Comparison of ENCODE assay signal across 18 cellular contexts in genomic region chr1:109875874-109876273, GRCh38. TPM values are rescaled to one million over a fixed set of nuclear protein-coding genes. Genes with fewer than 3 reads are reported as not detected.
DNase-seq lines count a peak whose midpoint lies in the region; ATAC-seq, FAIRE-seq and TF ChIP-seq lines count a peak whose summit lies in the region.
"Had no signal": no experiment of that assay in that cellular context is flagged by ENCODE, and none has a peak within 500 bp of the region (broad histone marks: within the 10 kb centered on the region; RNA-seq: fewer than 3 reads in every experiment).

No MANE protein-coding gene starts in this region.

- DNase-seq in activated CD4-positive, CD25-positive, alpha-beta regulatory T cell treated with anti-CD3 and anti-CD28 coated beads, Interleukin-2, amount 50 U/mL, for 72 hours: no peak
- DNase-seq in K562 (ENCODE audit: extremely low read depth in 1 of 4, low spot score in 3 of 4): no peak
- DNase-seq in osteocyte (ENCODE audit: extremely low spot score, unreplicated experiment): no peak
- no peak for DNase-seq in activated CD4-positive, alpha-beta T cell treated with anti-CD3 and anti-CD28 coated beads for 1 hour
- DNase-seq in urothelium cell line (ENCODE audit: low spot score): no peak
- DNase-seq in right cardiac atrium: no peak
- no peak for DNase-seq in NCI-H2227 (lab: John Stamatoyannopoulos, UW; ENCODE audit: unreplicated experiment)
- DNase-seq: DMS79, KG1, NCI-H1048, NCI-H446, PC-3 had no signal

- H3K79me2 ChIP-seq in K562 (ENCODE audit: control insufficient read depth, insufficient read depth, low read length): no peaks in the 10 kb centered on the region

- intact Hi-C loops in K562 (cut with micrococcal nuclease): no loop called here
- intact Hi-C loops in right cardiac atrium (cut with DNase I): no loop called here

- peaks cover 83% of the 10 kb centered on the region for H3K4me1 Mint-ChIP-seq in osteocyte (ENCODE audit: unreplicated experiment)

- no peaks in the 10 kb centered on the region for H3K27me3 Mint-ChIP-seq in osteocyte (ENCODE audit: unreplicated experiment)

- TF ChIP-seq RAD21 in K562 (CRISPR knock-in tag; conservative IDR thresholded peaks at IDR 0.05 in 1 of 2, IDR thresholded peaks at IDR 0.05 in 1 of 2): no peak

- no TSS peak for BruUV-seq in K562 (replicated peaks; lab: Mats Ljungman, UMichigan)

- CTCF ChIA-PET in K562 (lab: Yijun Ruan, JAX; ENCODE audit: low intra/inter-chr PET ratio): no interaction called here

- FAIRE-seq in K562 (lab: Jason Lieb, UNC) (no peak), urothelium cell line (lab: Jason Lieb, UNC) (no peak)
- FAIRE-seq: GM12892 had no signal

- ATAC-seq in activated CD4-positive, CD25-positive, alpha-beta regulatory T cell treated with anti-CD3 and anti-CD28 coated beads, Interleukin-2, amount 50 U/mL, for 24 hours: peak; percentile 9 to 48
- ATAC-seq in K562 (no peak), right cardiac atrium (no peak)
- ATAC-seq: PC-3 had no signal

- no peak overlapping the region for H3K4me3 Mint-ChIP-seq in osteocyte (ENCODE audit: unreplicated experiment)

- TF ChIP-seq EP300 in K562 (IDR thresholded peaks at IDR 0.05; ENCODE audit: low read length): no peak

- H3K27ac ChIP-seq in K562 (ENCODE audit: extremely low read depth, low read depth, low read length) (no peak overlapping the region), right cardiac atrium (ENCODE audit: low read length) (no peak overlapping the region)
- H3K27ac ChIP-seq: 22Rv1; BLaER1 treated with 17β-estradiol and CSF1 and Interleukin-3, amounts not matched to agents 10 nM and 100 nM had no signal

- no peaks in the 10 kb centered on the region for H4K20me1 ChIP-seq in K562 (replicated peaks; ENCODE audit: control insufficient read depth, insufficient read depth, low read length)
- H4K20me1 ChIP-seq: BLaER1 treated with 17β-estradiol and CSF1 and Interleukin-3, amounts not matched to agents 10 nM and 100 nM had no signal

- no peak overlapping the region for H3K9ac ChIP-seq in K562 (ENCODE audit: insufficient read depth in 1 of 2, low read depth in 2 of 2, low read length in 2 of 2)
- H3K9ac ChIP-seq: BLaER1 treated with 17β-estradiol and CSF1 and Interleukin-3, amounts not matched to agents 10 nM and 100 nM had no signal

- H3K9me3 Mint-ChIP-seq in osteocyte (ENCODE audit: unreplicated experiment): no peaks in the 10 kb centered on the region

- H3K36me3 ChIP-seq in K562 (ENCODE audit: control insufficient read depth, insufficient read depth, low read length): no peaks in the 10 kb centered on the region
- H3K36me3 ChIP-seq: BLaER1 treated with 17β-estradiol and CSF1 and Interleukin-3, amounts not matched to agents 10 nM and 100 nM; HAP-1 had no signal

- TF ChIP-seq POLR2A in K562 (conservative IDR thresholded peaks at IDR 0.05): no peak

- H3K4me1 ChIP-seq in K562 (replicated peaks in 1 of 2; ENCODE audit: control insufficient read depth in 2 of 2, insufficient read depth in 2 of 2, low read length in 2 of 2) (peaks cover under 1 to 9% of the 10 kb centered on the region in 2 experiments; a peak in 4 of 5 replicates), right cardiac atrium (ENCODE audit: control insufficient read depth, insufficient read depth, low read length) (no peaks in the 10 kb centered on the region)
- H3K4me1 ChIP-seq: HAP-1 had no signal

- no peaks in the 10 kb centered on the region for H3K9me3 ChIP-seq in K562 (replicated peaks; ENCODE audit: control insufficient read depth, insufficient read depth, low read depth, low read length)
- H3K9me3 ChIP-seq in right cardiac atrium (ENCODE audit: control insufficient read depth, low read length): no peaks in the 10 kb centered on the region
- H3K9me3 ChIP-seq: BLaER1 treated with 17β-estradiol and CSF1 and Interleukin-3, amounts not matched to agents 10 nM and 100 nM; HAP-1 had no signal

- in situ Hi-C loops in K562 (cut with MboI): no loop called here

- peak overlapping the region; percentile 96 for H3K27ac Mint-ChIP-seq in osteocyte (ENCODE audit: unreplicated experiment)

- no peak overlapping the region for H3K4me2 ChIP-seq in K562 (ENCODE audit: insufficient read depth, low read length)

- no peaks in the 10 kb centered on the region for H3K27me3 ChIP-seq in K562 (ENCODE audit: control insufficient read depth in 2 of 2, insufficient read depth in 2 of 2, low read length in 2 of 2)
- H3K27me3 ChIP-seq in right cardiac atrium (ENCODE audit: control insufficient read depth, insufficient read depth): no peaks in the 10 kb centered on the region
- H3K27me3 ChIP-seq: BLaER1 treated with 17β-estradiol and CSF1 and Interleukin-3, amounts not matched to agents 10 nM and 100 nM had no signal

- POLR2A ChIA-PET in K562 (lab: Yijun Ruan, JAX): interaction anchor here (2.0 kb wide), 1 partner anchor 11 kb away, joined by 9 read pairs; no protein-coding TSS in a partner anchor

- no peaks in the 10 kb centered on the region for H3K36me3 Mint-ChIP-seq in osteocyte (ENCODE audit: unreplicated experiment)

- WGBS in K562 (ENCODE audit: insufficient coverage, low coverage, missing lambda C conversion rate): 47% methylated on average over 6 of the region's 6 CpGs
- WGBS in right cardiac atrium: 69% methylated on average over 6 of the region's 6 CpGs

- H3K4me3 ChIP-seq in K562: no peak overlapping the region
- no peak overlapping the region for H3K4me3 ChIP-seq in right cardiac atrium (ENCODE audit: low read length)
- H3K4me3 ChIP-seq: BLaER1 treated with 17β-estradiol and CSF1 and Interleukin-3, amounts not matched to agents 10 nM and 100 nM; HAP-1; SK-N-MC had no signal

- no peaks in the 10 kb centered on the region for H3K9me1 ChIP-seq in K562 (ENCODE audit: control insufficient read depth, insufficient read depth, low read length)

- TF ChIP-seq CTCF in K562 (IDR thresholded peaks at IDR 0.05 in 2 of 3, conservative IDR thresholded peaks at IDR 0.05 in 1 of 3; ENCODE audit: insufficient read depth in 2 of 3, low read depth in 1 of 3, low read length in 3 of 3) (no peak), osteocyte (IDR thresholded peaks at IDR 0.05) (no peak)

- 0 out of 2 replicates have a peak overlapping the region, but pooled peaks have one; percentile 2 for H2AFZ ChIP-seq in K562 (ENCODE audit: low read depth, low read length)

TF ChIP-seq in K562, 482 proteins besides CTCF, POLR2A, EP300 and RAD21:
- TF ChIP-seq SRSF3 (IDR thresholded peaks at IDR 0.05; ENCODE audit: insufficient read depth, low read length): no peak
- no peak for TF ChIP-seq KAT2B (IDR thresholded peaks at IDR 0.05; ENCODE audit: low read depth, low read length)
- no peak for TF ChIP-seq NCOA2 (IDR thresholded peaks at IDR 0.05; ENCODE audit: partially characterized antibody in 2 of 2)
- TF ChIP-seq MAFF (IDR thresholded peaks at IDR 0.05; ENCODE audit: low read length): no peak
- TF ChIP-seq XRCC5 (IDR thresholded peaks at IDR 0.05; ENCODE audit: low read depth, low read length): no peak
- no peak for TF ChIP-seq SAP30 (IDR thresholded peaks at IDR 0.05; ENCODE audit: borderline replicate concordance, insufficient read depth, low read depth, low read length, poor library complexity, severe bottlenecking)
- no peak for TF ChIP-seq CCAR2 (IDR thresholded peaks at IDR 0.05; ENCODE audit: low read depth, low read length)
- no peak for TF ChIP-seq ZNF764 (CRISPR knock-in tag; IDR thresholded peaks at IDR 0.05; ENCODE audit: low read depth)
- no peak for TF ChIP-seq ZNF316 (IDR thresholded peaks at IDR 0.05)
- TF ChIP-seq ZBTB17 (CRISPR knock-in tag; IDR thresholded peaks at IDR 0.05): no peak
- no peak for TF ChIP-seq STAT5A (IDR thresholded peaks at IDR 0.05; ENCODE audit: borderline replicate concordance, low read length)

RNA-seq across cellular contexts. Expression of gene CSF1, which starts 34.8 kb away (rescaled TPM):
- total RNA-seq in K562 (2011; cell fraction: chromatin; rRNA removed; ENCODE audit: low replicate concordance): 11.8 and 30.8 TPM in 2 replicates
- 17.2 and 24.8 TPM in 2 replicates for total RNA-seq in K562 (2011; cell fraction: nucleolus; rRNA removed)
- total RNA-seq in K562 (2011; cell fraction: nucleoplasm; rRNA removed): 16.3 and 18.2 TPM in 2 replicates
- total RNA-seq in K562 (2014; rRNA removed): 2.8 and 5.9 TPM in 2 replicates
- 1.6 TPM in 2 replicates for total RNA-seq in K562 (2014; rRNA removed; fragmentation: Illumina TruSeq; extraction: Trizol)
- total RNA-seq in K562 (2015; rRNA removed; fragmentation: Illumina TruSeq; extraction: Trizol): 2.4 and 3.4 TPM in 2 replicates
- total RNA-seq in K562 (2021): 6.7 and 6.8 TPM in 2 replicates
- polyA plus RNA-seq in K562 (2011; rRNA removed): 6.9 and 11.8 TPM in 2 replicates
- polyA plus RNA-seq in K562 (2011; cell fraction: cytosol; rRNA removed): 4.6 and 12.6 TPM in 2 replicates
- polyA plus RNA-seq in K562 (2011; cell fraction: nucleus; rRNA removed): 12.5 and 39.9 TPM in 2 replicates
- polyA plus RNA-seq in K562 (2012): 4.7 and 8.6 TPM in 2 replicates
- polyA plus RNA-seq in K562 (2014; fragmentation: Illumina TruSeq; extraction: Trizol): 3.8 and 4.8 TPM in 2 replicates
- polyA plus RNA-seq in K562 (2014; fragmentation: Nextera tagmentation; extraction: Ambion mirVana): under 1 TPM; 0.18 to 0.23 TPM
- 2.7 and 4.3 TPM in 2 replicates for polyA plus RNA-seq in K562 (2014; rRNA removed)
- 3.9 and 8.8 TPM in 2 replicates for polyA minus RNA-seq in K562 (2011; rRNA and poly(A)+ RNA removed)
- polyA minus RNA-seq in K562 (2011; cell fraction: cytosol; rRNA and poly(A)+ RNA removed): 8.5 and 11.6 TPM in 2 replicates
- 5.1 and 13.7 TPM in 2 replicates for polyA minus RNA-seq in K562 (2011; cell fraction: nucleus; rRNA and poly(A)+ RNA removed)
- 27.9 and 36.2 TPM in 2 replicates for total RNA-seq in osteocyte
- total RNA-seq in right cardiac atrium: 10 to 100 TPM; 13.9 to 22.6 (median 19.4) TPM
- 13.5 TPM for polyA plus RNA-seq in right cardiac atrium

Comparison
In these comparisons a context has a peak if more than half of its experiments do, and no peak if none do; other contexts are left out.
1. ATAC-seq: peak in activated CD4-positive, CD25-positive, alpha-beta regulatory T cell treated with anti-CD3 and anti-CD28 coated beads, Interleukin-2, amount 50 U/mL, for 24 hours (2 of 2); none in K562 (single experiment) and right cardiac atrium (0 of 2).